Comparison of ENCODE assay signal across 12 cellular contexts in genomic region chr17:39635614-39636176, GRCh38. TPM values are rescaled to one million over a fixed set of nuclear protein-coding genes. Genes with fewer than 3 reads are reported as not detected.
DNase-seq lines count a peak whose midpoint lies in the region; ATAC-seq and TF ChIP-seq lines count a peak whose summit lies in the region.
"Had no signal": no experiment of that assay in that cellular context is flagged by ENCODE, and none has a peak within 500 bp of the region (broad histone marks: within the 10 kb centered on the region; RNA-seq: fewer than 3 reads in every experiment).

No MANE protein-coding gene starts in this region.

- in situ Hi-C loops in ACHN (cut with HindIII; ENCODE audit: low pct_ligation_motif_present, low pct_unique_long_range_greater_than_20kb, low sequenced_read_pairs) = no loop called here

- peaks cover 2% of the 10 kb centered on the region for H3K36me3 Mint-ChIP-seq in activated T-cell treated with anti-CD3 and anti-CD28 coated beads, Interleukin-2, amount 50 U/mL, for 4 hours (ENCODE audit: insufficient read depth)

- no peak for DNase-seq in activated T-cell treated with anti-CD3 and anti-CD28 coated beads, Interleukin-2, amount 50 U/mL, for 4 hours
- no peak for DNase-seq in activated T-cell treated with anti-CD3 and anti-CD28 coated beads, Interleukin-2, amount 50 U/mL, for 48 hours
- DNase-seq in SK-N-MC (ENCODE audit: low read depth, low spot score) (no peak), tibial nerve (ENCODE audit: low spot score in 2 of 2) (no peak), ACHN (no peak)
- DNase-seq in stimulated activated naive CD4-positive, alpha-beta T cell (lab: John Stamatoyannopoulos, UW) = no peak
- DNase-seq: activated T-cell treated with anti-CD3 and anti-CD28 coated beads, Interleukin-2, amount 50 U/mL, for 72 hours; NCI-H1694 treated with DMSO at 0.1 percent for 48 hours; stimulated activated CD4-positive, alpha-beta T cell treated with anti-CD3 and anti-CD28 coated beads, Interleukin-4, amount 100 ng/mL, for 1 hour had no signal

- H3K4me3 Mint-ChIP-seq in activated T-cell treated with anti-CD3 and anti-CD28 coated beads, Interleukin-2, amount 50 U/mL, for 4 hours = peak overlapping the region; percentile 96

- H3K27me3 Mint-ChIP-seq in activated T-cell treated with anti-CD3 and anti-CD28 coated beads, Interleukin-2, amount 50 U/mL, for 4 hours (ENCODE audit: low read depth) = peaks cover 1% of the 10 kb centered on the region

- no peak for ATAC-seq in activated T-cell treated with anti-CD3 and anti-CD28 coated beads, Interleukin-2, amount 50 U/mL, for 4 hours
- no peak for ATAC-seq in GM21528 (IDR thresholded peaks at IDR 0.05; ENCODE audit: low FRiP score, unreplicated experiment)
- ATAC-seq: activated T-cell treated with anti-CD3 and anti-CD28 coated beads, Interleukin-2, amount 50 U/mL, for 72 hours had no signal

- no peaks in the 10 kb centered on the region for H3K9me3 Mint-ChIP-seq in activated T-cell treated with anti-CD3 and anti-CD28 coated beads, Interleukin-2, amount 50 U/mL, for 4 hours
- H3K9me3 Mint-ChIP-seq: activated T-cell treated with anti-CD3 and anti-CD28 coated beads, Interleukin-2, amount 50 U/mL, for 72 hours; T-helper 1 cell treated with Interleukin-12 subunit alpha and Interleukin-12 subunit beta and Interleukin-4 antibody, amounts not matched to agents 30 μg/mL and 1 μg/mL, for 36 hours had no signal

- H3K9me3 ChIP-seq in SK-N-MC (ENCODE audit: low read depth, low read length) = no peaks in the 10 kb centered on the region
- H3K9me3 ChIP-seq in tibial nerve = no peaks in the 10 kb centered on the region

- H3K36me3 ChIP-seq in SK-N-MC (ENCODE audit: insufficient read depth, low read length) (no peaks in the 10 kb centered on the region), tibial nerve (no peaks in the 10 kb centered on the region)

- peak overlapping the region; percentile 88 for H3K9ac ChIP-seq in SK-N-MC (ENCODE audit: insufficient read length)

- WGBS in tibial nerve, 2 donors = 80 to 89% methylated on average over 6 to 8 of the region's 8 CpGs

- peaks cover 0 to 86% (median 42%) of the 10 kb centered on the region in 4 donors for H3K4me1 ChIP-seq in tibial nerve

- H3K4me1 Mint-ChIP-seq in activated T-cell treated with anti-CD3 and anti-CD28 coated beads, Interleukin-2, amount 50 U/mL, for 4 hours (ENCODE audit: low read depth) = peaks cover 40% of the 10 kb centered on the region

- no peak for TF ChIP-seq EP300 in tibial nerve (IDR thresholded peaks at IDR 0.05)

- no peak for TF ChIP-seq CTCF in tibial nerve (IDR thresholded peaks at IDR 0.05)

- H3K27me3 ChIP-seq in layer of hippocampus (ENCODE audit: control insufficient read depth, insufficient read depth, low read length) = no peaks in the 10 kb centered on the region
- peaks cover 0 to 7% of the 10 kb centered on the region in 2 donors for H3K27me3 ChIP-seq in tibial nerve

- TF ChIP-seq POLR2A in tibial nerve (IDR thresholded peaks at IDR 0.05) = no peak

- no peak overlapping the region for H3K27ac ChIP-seq in SK-N-MC
- H3K27ac ChIP-seq in layer of hippocampus (ENCODE audit: low read depth, low read length) = peak overlapping the region; percentile 36
- peak overlapping the region in 3 of 4 donors; percentile 90 to 96 (median 90) for H3K27ac ChIP-seq in tibial nerve

- H3K4me3 ChIP-seq in SK-N-MC = no peak overlapping the region
- no peak overlapping the region for H3K4me3 ChIP-seq in tibial nerve

RNA-seq across cellular contexts. Expression of gene STARD3, which starts 1.2 kb away (rescaled TPM):
- total RNA-seq in activated T-cell treated with anti-CD3 and anti-CD28 coated beads, Interleukin-2, amount 50 U/mL, for 4 hours = 10 to 100 TPM; 66.0 to 67.1 (median 66.4) TPM
- 100 to 1,000 TPM in 3 of 4 donors, 10 to 100 TPM in 1; 85.3 to 170 (median 108) TPM for total RNA-seq in tibial nerve

RNA-seq across cellular contexts. Expression of gene PPP1R1B, which starts 8.9 kb away (rescaled TPM):
- under 1 TPM in 1 of 3 donors, not detected in 2; 0.18 TPM for total RNA-seq in activated T-cell treated with anti-CD3 and anti-CD28 coated beads, Interleukin-2, amount 50 U/mL, for 4 hours
- 10 to 100 TPM; 10.4 to 20.4 (median 12.7) TPM for total RNA-seq in tibial nerve
- total RNA-seq: activated T-cell treated with anti-CD3 and anti-CD28 coated beads, Interleukin-2, amount 50 U/mL, for 72 hours had no signal

RNA-seq across cellular contexts. Expression of gene NEUROD2, which starts 28.0 kb away (rescaled TPM):
- total RNA-seq in activated T-cell treated with anti-CD3 and anti-CD28 coated beads, Interleukin-2, amount 50 U/mL, for 4 hours = not detected
- total RNA-seq in tibial nerve = not detected
- total RNA-seq: activated T-cell treated with anti-CD3 and anti-CD28 coated beads, Interleukin-2, amount 50 U/mL, for 72 hours had no signal

RNA-seq across cellular contexts. Expression of gene TCAP, which starts 29.5 kb away (rescaled TPM):
- total RNA-seq in activated T-cell treated with anti-CD3 and anti-CD28 coated beads, Interleukin-2, amount 50 U/mL, for 4 hours = 1 to 10 TPM in 2 of 3 donors, under 1 TPM in 1; 0.73 to 1.4 (median 1.4) TPM
- 1 to 10 TPM in 1 of 4 donors, under 1 TPM in 3; 0.30 to 5.5 (median 0.61) TPM for total RNA-seq in tibial nerve

RNA-seq across cellular contexts. Expression of gene PNMT, which starts 32.6 kb away (rescaled TPM):
- not detected for total RNA-seq in activated T-cell treated with anti-CD3 and anti-CD28 coated beads, Interleukin-2, amount 50 U/mL, for 4 hours
- total RNA-seq in tibial nerve = 10 to 100 TPM in 3 of 4 donors, 1 to 10 TPM in 1; 2.4 to 19.6 (median 12.4) TPM

Comparison
In these comparisons a context has a peak if more than half of its experiments do, and no peak if none do; other contexts are left out.
1. RNA of gene PPP1R1B, which starts 8.9 kb away (total RNA-seq): 10.4 to 20.4 TPM in tibial nerve; 0.18 TPM in activated T-cell treated with anti-CD3 and anti-CD28 coated beads, Interleukin-2, amount 50 U/mL, for 4 hours; every median in the first group is over 4 times any median in the second.